9 cellular contexts compared by ENCODE assay signal in genomic region chrX:7926914-7927258, GRCh38. TPM values are rescaled to one million over a fixed set of nuclear protein-coding genes. Genes with fewer than 3 reads are reported as not detected.
DNase-seq lines count a peak whose midpoint lies in the region; ATAC-seq and TF ChIP-seq lines count a peak whose summit lies in the region.
"Had no signal": no experiment of that assay in that cellular context is flagged by ENCODE, and none has a peak within 500 bp of the region (broad histone marks: within the 10 kb centered on the region; RNA-seq: fewer than 3 reads in every experiment).

No MANE protein-coding gene starts in this region.

- TF ChIP-seq POLR2A in heart left ventricle (IDR thresholded peaks at IDR 0.05), result no peak

- H3K4me3 ChIP-seq in RWPE2 (ENCODE audit: severe bottlenecking), result peak overlapping the region; percentile 59
- peak overlapping the region; percentile 29 to 73 (median 58) for H3K4me3 ChIP-seq in heart left ventricle
- H3K4me3 ChIP-seq in skeletal muscle satellite cell (ENCODE audit: low read length), result peak overlapping the region; percentile 72
- H3K4me3 ChIP-seq: BLaER1 treated with 17β-estradiol and CSF1 and Interleukin-3, amounts not matched to agents 10 nM and 100 nM had no signal

- peak overlapping the region; percentile 74 for H3K9ac ChIP-seq in skeletal muscle satellite cell (ENCODE audit: low read depth, low read length)
- H3K9ac ChIP-seq: BLaER1 treated with 17β-estradiol and CSF1 and Interleukin-3, amounts not matched to agents 10 nM and 100 nM had no signal

- H3K4me1 ChIP-seq in RWPE2 (ENCODE audit: insufficient read depth, poor library complexity, severe bottlenecking) (no peaks in the 10 kb centered on the region), heart left ventricle (peaks cover 0 to 18% (median 3%) of the 10 kb centered on the region in 12 donors), skeletal muscle satellite cell (ENCODE audit: control insufficient read depth, insufficient read depth, low read length) (peaks cover 8% of the 10 kb centered on the region)
- H3K4me1 ChIP-seq: BLaER1 treated with 17β-estradiol and CSF1 and Interleukin-3, amounts not matched to agents 10 nM and 100 nM had no signal

- H3K27me3 Mint-ChIP-seq in T-helper 1 cell treated with Interleukin-12 subunit alpha and Interleukin-12 subunit beta and Interleukin-4 antibody, amounts not matched to agents 30 μg/mL and 1 μg/mL, for 36 hours (ENCODE audit: low read depth), result no peaks in the 10 kb centered on the region

- peaks cover 14% of the 10 kb centered on the region for H3K36me3 ChIP-seq in RWPE2 (ENCODE audit: low read depth)
- peaks cover 0 to under 1% (median 0%) of the 10 kb centered on the region in 9 donors for H3K36me3 ChIP-seq in heart left ventricle
- no peaks in the 10 kb centered on the region for H3K36me3 ChIP-seq in skeletal muscle satellite cell (ENCODE audit: insufficient read depth, low read length)
- H3K36me3 ChIP-seq: BLaER1 treated with 17β-estradiol and CSF1 and Interleukin-3, amounts not matched to agents 10 nM and 100 nM had no signal

- H3K27me3 ChIP-seq in RWPE2 (ENCODE audit: insufficient read depth, poor library complexity, severe bottlenecking) (no peaks in the 10 kb centered on the region), heart left ventricle (peaks cover 0 to 3% (median 0%) of the 10 kb centered on the region in 9 donors), skeletal muscle satellite cell (ENCODE audit: control insufficient read depth, insufficient read depth, low read length) (no peaks in the 10 kb centered on the region)
- H3K27me3 ChIP-seq: BLaER1 treated with 17β-estradiol and CSF1 and Interleukin-3, amounts not matched to agents 10 nM and 100 nM had no signal

- H3K36me3 Mint-ChIP-seq in T-helper 1 cell treated with Interleukin-12 subunit alpha and Interleukin-12 subunit beta and Interleukin-4 antibody, amounts not matched to agents 30 μg/mL and 1 μg/mL, for 36 hours (ENCODE audit: low read depth), result no peaks in the 10 kb centered on the region

- 15 to 41% (median 25%) methylated on average over 5 to 20 of the region's 20 CpGs for WGBS in heart left ventricle, 4 donors

- no peak for TF ChIP-seq CTCF in RWPE2 (IDR thresholded peaks at IDR 0.05; ENCODE audit: poor library complexity, severe bottlenecking)
- TF ChIP-seq CTCF in heart left ventricle (IDR thresholded peaks at IDR 0.05), result no peak

- H3K27ac ChIP-seq in RWPE2 (ENCODE audit: poor library complexity, severe bottlenecking) (peak overlapping the region; percentile 58), heart left ventricle (peak overlapping the region in 11 of 12 donors; percentile 60 to 88 (median 76))
- H3K27ac ChIP-seq: BLaER1 treated with 17β-estradiol and CSF1 and Interleukin-3, amounts not matched to agents 10 nM and 100 nM had no signal

- peak overlapping the region; percentile 84 for H3K4me3 Mint-ChIP-seq in T-helper 1 cell treated with Interleukin-12 subunit alpha and Interleukin-12 subunit beta and Interleukin-4 antibody, amounts not matched to agents 30 μg/mL and 1 μg/mL, for 36 hours

- intact Hi-C loops in heart left ventricle (cut with DNase I), result loop anchor here in 1 of 10 donors (10.0 kb wide), 1 partner anchor 792 kb away; no protein-coding TSS in a partner anchor

- H3K4me1 Mint-ChIP-seq in T-helper 1 cell treated with Interleukin-12 subunit alpha and Interleukin-12 subunit beta and Interleukin-4 antibody, amounts not matched to agents 30 μg/mL and 1 μg/mL, for 36 hours (ENCODE audit: low read depth), result peaks cover 11% of the 10 kb centered on the region

- ATAC-seq in RWPE2 (ENCODE audit: low read depth) (peak; percentile 64; the same call in 2 of the 3 replicates), heart left ventricle (no peak)

- peak overlapping the region; percentile 57 for H3K27ac Mint-ChIP-seq in T-helper 1 cell treated with Interleukin-12 subunit alpha and Interleukin-12 subunit beta and Interleukin-4 antibody, amounts not matched to agents 30 μg/mL and 1 μg/mL, for 36 hours

- H3K9me3 Mint-ChIP-seq in T-helper 1 cell treated with Interleukin-12 subunit alpha and Interleukin-12 subunit beta and Interleukin-4 antibody, amounts not matched to agents 30 μg/mL and 1 μg/mL, for 36 hours, result peaks cover 5% of the 10 kb centered on the region

- no peak for DNase-seq in T-helper 1 cell
- no peak for DNase-seq in RWPE2 (ENCODE audit: low spot score)
- DNase-seq in heart left ventricle, result no peak
- DNase-seq in OCI-M2 (lab: John Stamatoyannopoulos, UW; ENCODE audit: unreplicated experiment), result no peak
- no peak for DNase-seq in NCI-H1930 (lab: John Stamatoyannopoulos, UW)
- DNase-seq in effector CD8-positive, alpha-beta T cell (lab: John Stamatoyannopoulos, UW), result no peak

- peak overlapping the region; percentile 84 for H3K4me2 ChIP-seq in skeletal muscle satellite cell (ENCODE audit: low read length)
- H3K4me2 ChIP-seq: BLaER1 treated with 17β-estradiol and CSF1 and Interleukin-3, amounts not matched to agents 10 nM and 100 nM had no signal

- H3K9me3 ChIP-seq in RWPE2 (ENCODE audit: severe bottlenecking), result no peaks in the 10 kb centered on the region
- H3K9me3 ChIP-seq in heart left ventricle, result no peaks in the 10 kb centered on the region
- H3K9me3 ChIP-seq in skeletal muscle satellite cell (replicated peaks; ENCODE audit: low read length), result no peaks in the 10 kb centered on the region

RNA-seq across cellular contexts. Expression of gene PNPLA4, which starts 0.3 kb away (rescaled TPM):
- total RNA-seq in heart left ventricle, result 10 to 100 TPM; 25.6 to 76.3 (median 37.3) TPM
- 10 to 100 TPM; 15.0 to 27.7 TPM for polyA plus RNA-seq in heart left ventricle
- total RNA-seq in skeletal muscle satellite cell (2012; rRNA removed), result 8.4 and 11.8 TPM in 2 replicates
